Comparison of ENCODE assay signal across 1 cellular context in the genomic region with DNA sequence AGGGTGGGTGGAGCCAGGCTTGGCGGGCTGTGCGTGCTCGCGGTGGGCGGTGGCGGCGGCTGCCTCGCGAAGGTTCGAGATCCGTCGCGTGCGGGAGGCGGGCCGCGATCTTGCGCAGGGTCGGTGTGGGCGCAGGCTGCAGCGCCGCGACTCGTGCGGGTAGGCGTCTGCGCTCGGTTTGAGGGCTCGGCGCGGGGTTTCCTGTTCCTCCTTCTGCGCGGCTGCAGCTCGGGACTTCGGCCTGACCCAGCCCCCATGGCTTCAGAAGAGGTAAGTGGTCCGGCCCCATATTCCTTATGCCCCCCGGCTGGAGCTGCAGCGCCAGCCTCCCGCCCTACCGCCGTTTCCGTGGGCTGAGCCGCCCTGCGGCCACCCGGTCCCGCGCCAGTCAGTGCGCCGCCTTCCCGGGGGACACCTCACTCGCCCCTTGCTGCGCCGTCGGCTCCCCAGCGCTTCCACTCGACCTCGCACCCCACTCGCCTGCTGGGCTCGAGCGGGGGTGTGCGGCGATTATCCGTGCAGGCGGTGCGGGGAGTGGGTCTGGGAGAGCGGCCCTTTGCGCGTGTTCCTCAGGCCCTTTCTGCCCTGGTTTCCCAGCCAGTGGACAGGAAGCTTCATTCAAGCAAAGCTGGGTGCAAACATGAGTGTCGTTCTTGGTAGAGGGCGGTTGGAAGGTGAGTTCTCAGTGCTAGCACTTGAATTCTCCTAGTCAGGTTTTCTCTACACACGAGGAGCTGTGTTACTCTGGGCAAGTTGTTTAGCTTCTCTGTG.
TF ChIP-seq lines count a peak whose summit lies in the region.

A gene with protein sequence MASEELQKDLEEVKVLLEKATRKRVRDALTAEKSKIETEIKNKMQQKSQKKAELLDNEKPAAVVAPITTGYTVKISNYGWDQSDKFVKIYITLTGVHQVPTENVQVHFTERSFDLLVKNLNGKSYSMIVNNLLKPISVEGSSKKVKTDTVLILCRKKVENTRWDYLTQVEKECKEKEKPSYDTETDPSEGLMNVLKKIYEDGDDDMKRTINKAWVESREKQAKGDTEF (plus strand): TSS at position 22 of the 771 bp plus-strand sequence. CDS start 234 bp downstream, at position 256.

TF ChIP-seq in HepG2, 621 proteins besides CTCF, POLR2A, EP300 and RAD21 (continued from another document and continues in another):
- TF ChIP-seq, protein P1, sequence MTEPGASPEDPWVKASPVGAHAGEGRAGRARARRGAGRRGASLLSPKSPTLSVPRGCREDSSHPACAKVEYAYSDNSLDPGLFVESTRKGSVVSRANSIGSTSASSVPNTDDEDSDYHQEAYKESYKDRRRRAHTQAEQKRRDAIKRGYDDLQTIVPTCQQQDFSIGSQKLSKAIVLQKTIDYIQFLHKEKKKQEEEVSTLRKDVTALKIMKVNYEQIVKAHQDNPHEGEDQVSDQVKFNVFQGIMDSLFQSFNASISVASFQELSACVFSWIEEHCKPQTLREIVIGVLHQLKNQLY (CRISPR knock-in tag; IDR thresholded peaks at IDR 0.05), result no peak
- TF ChIP-seq ZNF232 (CRISPR knock-in tag; IDR thresholded peaks at IDR 0.05; ENCODE audit: borderline replicate concordance), result peak; percentile 85; the same call in 1 of the 2 replicates
- no peak for TF ChIP-seq HNF4A (CRISPR knock-in tag; IDR thresholded peaks at IDR 0.05)
- TF ChIP-seq, protein P2, sequence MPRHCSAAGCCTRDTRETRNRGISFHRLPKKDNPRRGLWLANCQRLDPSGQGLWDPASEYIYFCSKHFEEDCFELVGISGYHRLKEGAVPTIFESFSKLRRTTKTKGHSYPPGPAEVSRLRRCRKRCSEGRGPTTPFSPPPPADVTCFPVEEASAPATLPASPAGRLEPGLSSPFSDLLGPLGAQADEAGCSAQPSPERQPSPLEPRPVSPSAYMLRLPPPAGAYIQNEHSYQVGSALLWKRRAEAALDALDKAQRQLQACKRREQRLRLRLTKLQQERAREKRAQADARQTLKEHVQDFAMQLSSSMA (CRISPR knock-in tag; IDR thresholded peaks at IDR 0.05), result peak; percentile 95; the same call in 1 of the 2 replicates
- TF ChIP-seq SMAD9 (CRISPR knock-in tag; IDR thresholded peaks at IDR 0.05), result 0 out of 2 replicates have a peak, but pooled peaks have one; percentile 7
- TF ChIP-seq ZFP36L1 (CRISPR knock-in tag; IDR thresholded peaks at IDR 0.05), result no peak; the same call in 1 of the 2 replicates
- TF ChIP-seq SRSF4 (IDR thresholded peaks at IDR 0.05; ENCODE audit: low read depth, low read length, poor library complexity, severe bottlenecking), result no peak
- TF ChIP-seq, protein P3, sequence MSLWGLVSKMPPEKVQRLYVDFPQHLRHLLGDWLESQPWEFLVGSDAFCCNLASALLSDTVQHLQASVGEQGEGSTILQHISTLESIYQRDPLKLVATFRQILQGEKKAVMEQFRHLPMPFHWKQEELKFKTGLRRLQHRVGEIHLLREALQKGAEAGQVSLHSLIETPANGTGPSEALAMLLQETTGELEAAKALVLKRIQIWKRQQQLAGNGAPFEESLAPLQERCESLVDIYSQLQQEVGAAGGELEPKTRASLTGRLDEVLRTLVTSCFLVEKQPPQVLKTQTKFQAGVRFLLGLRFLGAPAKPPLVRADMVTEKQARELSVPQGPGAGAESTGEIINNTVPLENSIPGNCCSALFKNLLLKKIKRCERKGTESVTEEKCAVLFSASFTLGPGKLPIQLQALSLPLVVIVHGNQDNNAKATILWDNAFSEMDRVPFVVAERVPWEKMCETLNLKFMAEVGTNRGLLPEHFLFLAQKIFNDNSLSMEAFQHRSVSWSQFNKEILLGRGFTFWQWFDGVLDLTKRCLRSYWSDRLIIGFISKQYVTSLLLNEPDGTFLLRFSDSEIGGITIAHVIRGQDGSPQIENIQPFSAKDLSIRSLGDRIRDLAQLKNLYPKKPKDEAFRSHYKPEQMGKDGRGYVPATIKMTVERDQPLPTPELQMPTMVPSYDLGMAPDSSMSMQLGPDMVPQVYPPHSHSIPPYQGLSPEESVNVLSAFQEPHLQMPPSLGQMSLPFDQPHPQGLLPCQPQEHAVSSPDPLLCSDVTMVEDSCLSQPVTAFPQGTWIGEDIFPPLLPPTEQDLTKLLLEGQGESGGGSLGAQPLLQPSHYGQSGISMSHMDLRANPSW (CRISPR knock-in tag; IDR thresholded peaks at IDR 0.05; ENCODE audit: borderline replicate concordance), result no peak; the same call in 1 of the 2 replicates
- TF ChIP-seq ARNTL (CRISPR knock-in tag; IDR thresholded peaks at IDR 0.05), result peak; percentile 78; the same call in 1 of the 2 replicates
- no peak; the same call in 1 of the 2 replicates for TF ChIP-seq ZNF598 (CRISPR knock-in tag; IDR thresholded peaks at IDR 0.05; ENCODE audit: borderline replicate concordance)
- peak; percentile 97 for TF ChIP-seq ZNF451 (CRISPR knock-in tag; IDR thresholded peaks at IDR 0.05)
- peak; percentile 58; the same call in 1 of the 2 replicates for TF ChIP-seq ZFP37 (CRISPR knock-in tag; IDR thresholded peaks at IDR 0.05; ENCODE audit: borderline replicate concordance)
- TF ChIP-seq CEBPB (IDR thresholded peaks at IDR 0.05; ENCODE audit: borderline replicate concordance, low read depth, low read length), result no peak
- no peak; the same call in 1 of the 2 replicates for TF ChIP-seq ZNF460 (CRISPR knock-in tag; IDR thresholded peaks at IDR 0.05; ENCODE audit: borderline replicate concordance)
- no peak for TF ChIP-seq MAFK (conservative IDR thresholded peaks at IDR 0.05 in 1 of 2, IDR thresholded peaks at IDR 0.05 in 1 of 2; ENCODE audit: low read length in 2 of 2)
- TF ChIP-seq, protein P4, sequence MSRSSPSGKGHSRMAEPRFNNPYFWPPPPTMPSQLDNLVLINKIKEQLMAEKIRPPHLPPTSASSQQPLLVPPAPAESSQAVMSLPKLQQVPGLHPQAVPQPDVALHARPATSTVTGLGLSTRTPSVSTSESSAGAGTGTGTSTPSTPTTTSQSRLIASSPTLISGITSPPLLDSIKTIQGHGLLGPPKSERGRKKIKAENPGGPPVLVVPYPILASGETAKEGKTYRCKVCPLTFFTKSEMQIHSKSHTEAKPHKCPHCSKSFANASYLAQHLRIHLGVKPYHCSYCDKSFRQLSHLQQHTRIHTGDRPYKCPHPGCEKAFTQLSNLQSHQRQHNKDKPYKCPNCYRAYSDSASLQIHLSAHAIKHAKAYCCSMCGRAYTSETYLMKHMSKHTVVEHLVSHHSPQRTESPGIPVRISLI (CRISPR knock-in tag; IDR thresholded peaks at IDR 0.05; ENCODE audit: borderline replicate concordance), result no peak
- TF ChIP-seq, protein P5, sequence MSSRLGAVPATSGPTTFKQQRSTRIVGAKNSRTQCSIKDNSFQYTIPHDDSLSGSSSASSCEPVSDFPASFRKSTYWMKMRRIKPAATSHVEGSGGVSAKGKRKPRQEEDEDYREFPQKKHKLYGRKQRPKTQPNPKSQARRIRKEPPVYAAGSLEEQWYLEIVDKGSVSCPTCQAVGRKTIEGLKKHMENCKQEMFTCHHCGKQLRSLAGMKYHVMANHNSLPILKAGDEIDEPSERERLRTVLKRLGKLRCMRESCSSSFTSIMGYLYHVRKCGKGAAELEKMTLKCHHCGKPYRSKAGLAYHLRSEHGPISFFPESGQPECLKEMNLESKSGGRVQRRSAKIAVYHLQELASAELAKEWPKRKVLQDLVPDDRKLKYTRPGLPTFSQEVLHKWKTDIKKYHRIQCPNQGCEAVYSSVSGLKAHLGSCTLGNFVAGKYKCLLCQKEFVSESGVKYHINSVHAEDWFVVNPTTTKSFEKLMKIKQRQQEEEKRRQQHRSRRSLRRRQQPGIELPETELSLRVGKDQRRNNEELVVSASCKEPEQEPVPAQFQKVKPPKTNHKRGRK (CRISPR knock-in tag; IDR thresholded peaks at IDR 0.05), result no peak
- no peak for TF ChIP-seq ZBTB3 (CRISPR knock-in tag; IDR thresholded peaks at IDR 0.05; ENCODE audit: borderline replicate concordance, low read depth)
- TF ChIP-seq ZNF230 (CRISPR knock-in tag; IDR thresholded peaks at IDR 0.05), result peak; percentile 98
- TF ChIP-seq, protein P6, sequence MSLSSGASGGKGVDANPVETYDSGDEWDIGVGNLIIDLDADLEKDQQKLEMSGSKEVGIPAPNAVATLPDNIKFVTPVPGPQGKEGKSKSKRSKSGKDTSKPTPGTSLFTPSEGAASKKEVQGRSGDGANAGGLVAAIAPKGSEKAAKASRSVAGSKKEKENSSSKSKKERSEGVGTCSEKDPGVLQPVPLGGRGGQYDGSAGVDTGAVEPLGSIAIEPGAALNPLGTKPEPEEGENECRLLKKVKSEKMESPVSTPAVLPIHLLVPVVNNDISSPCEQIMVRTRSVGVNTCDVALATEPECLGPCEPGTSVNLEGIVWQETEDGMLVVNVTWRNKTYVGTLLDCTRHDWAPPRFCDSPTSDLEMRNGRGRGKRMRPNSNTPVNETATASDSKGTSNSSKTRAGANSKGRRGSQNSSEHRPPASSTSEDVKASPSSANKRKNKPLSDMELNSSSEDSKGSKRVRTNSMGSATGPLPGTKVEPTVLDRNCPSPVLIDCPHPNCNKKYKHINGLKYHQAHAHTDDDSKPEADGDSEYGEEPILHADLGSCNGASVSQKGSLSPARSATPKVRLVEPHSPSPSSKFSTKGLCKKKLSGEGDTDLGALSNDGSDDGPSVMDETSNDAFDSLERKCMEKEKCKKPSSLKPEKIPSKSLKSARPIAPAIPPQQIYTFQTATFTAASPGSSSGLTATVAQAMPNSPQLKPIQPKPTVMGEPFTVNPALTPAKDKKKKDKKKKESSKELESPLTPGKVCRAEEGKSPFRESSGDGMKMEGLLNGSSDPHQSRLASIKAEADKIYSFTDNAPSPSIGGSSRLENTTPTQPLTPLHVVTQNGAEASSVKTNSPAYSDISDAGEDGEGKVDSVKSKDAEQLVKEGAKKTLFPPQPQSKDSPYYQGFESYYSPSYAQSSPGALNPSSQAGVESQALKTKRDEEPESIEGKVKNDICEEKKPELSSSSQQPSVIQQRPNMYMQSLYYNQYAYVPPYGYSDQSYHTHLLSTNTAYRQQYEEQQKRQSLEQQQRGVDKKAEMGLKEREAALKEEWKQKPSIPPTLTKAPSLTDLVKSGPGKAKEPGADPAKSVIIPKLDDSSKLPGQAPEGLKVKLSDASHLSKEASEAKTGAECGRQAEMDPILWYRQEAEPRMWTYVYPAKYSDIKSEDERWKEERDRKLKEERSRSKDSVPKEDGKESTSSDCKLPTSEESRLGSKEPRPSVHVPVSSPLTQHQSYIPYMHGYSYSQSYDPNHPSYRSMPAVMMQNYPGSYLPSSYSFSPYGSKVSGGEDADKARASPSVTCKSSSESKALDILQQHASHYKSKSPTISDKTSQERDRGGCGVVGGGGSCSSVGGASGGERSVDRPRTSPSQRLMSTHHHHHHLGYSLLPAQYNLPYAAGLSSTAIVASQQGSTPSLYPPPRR (CRISPR knock-in tag; IDR thresholded peaks at IDR 0.05; ENCODE audit: borderline replicate concordance), result peak; percentile 57; the same call in 1 of the 2 replicates
- no peak for TF ChIP-seq EZH2 (conservative IDR thresholded peaks at IDR 0.05; ENCODE audit: low read depth, low read length)
- no peak for TF ChIP-seq POLR2AphosphoS2 (IDR thresholded peaks at IDR 0.05; ENCODE audit: low read depth, low read length)
- TF ChIP-seq ZNF772 (CRISPR knock-in tag; IDR thresholded peaks at IDR 0.05), result peak; percentile 98
- TF ChIP-seq, protein P7, sequence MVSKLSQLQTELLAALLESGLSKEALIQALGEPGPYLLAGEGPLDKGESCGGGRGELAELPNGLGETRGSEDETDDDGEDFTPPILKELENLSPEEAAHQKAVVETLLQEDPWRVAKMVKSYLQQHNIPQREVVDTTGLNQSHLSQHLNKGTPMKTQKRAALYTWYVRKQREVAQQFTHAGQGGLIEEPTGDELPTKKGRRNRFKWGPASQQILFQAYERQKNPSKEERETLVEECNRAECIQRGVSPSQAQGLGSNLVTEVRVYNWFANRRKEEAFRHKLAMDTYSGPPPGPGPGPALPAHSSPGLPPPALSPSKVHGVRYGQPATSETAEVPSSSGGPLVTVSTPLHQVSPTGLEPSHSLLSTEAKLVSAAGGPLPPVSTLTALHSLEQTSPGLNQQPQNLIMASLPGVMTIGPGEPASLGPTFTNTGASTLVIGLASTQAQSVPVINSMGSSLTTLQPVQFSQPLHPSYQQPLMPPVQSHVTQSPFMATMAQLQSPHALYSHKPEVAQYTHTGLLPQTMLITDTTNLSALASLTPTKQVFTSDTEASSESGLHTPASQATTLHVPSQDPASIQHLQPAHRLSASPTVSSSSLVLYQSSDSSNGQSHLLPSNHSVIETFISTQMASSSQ (IDR thresholded peaks at IDR 0.05; ENCODE audit: low read depth), result no peak
- TF ChIP-seq, protein P7 (CRISPR knock-in tag; IDR thresholded peaks at IDR 0.05; ENCODE audit: borderline replicate concordance), result peak; percentile 77
- TF ChIP-seq, protein P8, sequence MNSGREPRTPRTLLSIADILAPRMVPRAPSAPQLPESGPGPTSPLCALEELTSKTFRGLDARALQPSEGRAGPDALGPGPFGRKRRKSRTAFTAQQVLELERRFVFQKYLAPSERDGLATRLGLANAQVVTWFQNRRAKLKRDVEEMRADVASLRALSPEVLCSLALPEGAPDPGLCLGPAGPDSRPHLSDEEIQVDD (CRISPR knock-in tag; IDR thresholded peaks at IDR 0.05; ENCODE audit: borderline replicate concordance), result peak; percentile 37; the same call in 1 of the 2 replicates
- TF ChIP-seq NFRKB (IDR thresholded peaks at IDR 0.05), result no peak
- 0 out of 2 replicates have a peak, but pooled peaks have one; percentile 37 for TF ChIP-seq ZNF136 (CRISPR knock-in tag; IDR thresholded peaks at IDR 0.05; ENCODE audit: low read depth)
- TF ChIP-seq ZNF616 (CRISPR knock-in tag; IDR thresholded peaks at IDR 0.05; ENCODE audit: low read depth), result peak; percentile 90
- TF ChIP-seq MAFF (IDR thresholded peaks at IDR 0.05; ENCODE audit: low read depth, low read length), result no peak
- TF ChIP-seq, protein P9, sequence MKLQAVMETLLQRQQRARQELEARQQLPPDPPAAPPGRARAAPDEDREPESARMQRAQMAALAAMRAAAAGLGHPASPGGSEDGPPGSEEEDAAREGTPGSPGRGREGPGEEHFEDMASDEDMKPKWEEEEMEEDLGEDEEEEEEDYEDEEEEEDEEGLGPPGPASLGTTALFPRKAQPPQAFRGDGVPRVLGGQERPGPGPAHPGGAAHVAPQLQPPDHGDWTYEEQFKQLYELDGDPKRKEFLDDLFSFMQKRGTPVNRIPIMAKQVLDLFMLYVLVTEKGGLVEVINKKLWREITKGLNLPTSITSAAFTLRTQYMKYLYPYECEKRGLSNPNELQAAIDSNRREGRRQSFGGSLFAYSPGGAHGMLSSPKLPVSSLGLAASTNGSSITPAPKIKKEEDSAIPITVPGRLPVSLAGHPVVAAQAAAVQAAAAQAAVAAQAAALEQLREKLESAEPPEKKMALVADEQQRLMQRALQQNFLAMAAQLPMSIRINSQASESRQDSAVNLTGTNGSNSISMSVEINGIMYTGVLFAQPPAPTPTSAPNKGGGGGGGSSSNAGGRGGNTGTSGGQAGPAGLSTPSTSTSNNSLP (IDR thresholded peaks at IDR 0.05; ENCODE audit: low read depth, low read length), result no peak
